8 cellular contexts compared by ENCODE assay signal in the genomic region with DNA sequence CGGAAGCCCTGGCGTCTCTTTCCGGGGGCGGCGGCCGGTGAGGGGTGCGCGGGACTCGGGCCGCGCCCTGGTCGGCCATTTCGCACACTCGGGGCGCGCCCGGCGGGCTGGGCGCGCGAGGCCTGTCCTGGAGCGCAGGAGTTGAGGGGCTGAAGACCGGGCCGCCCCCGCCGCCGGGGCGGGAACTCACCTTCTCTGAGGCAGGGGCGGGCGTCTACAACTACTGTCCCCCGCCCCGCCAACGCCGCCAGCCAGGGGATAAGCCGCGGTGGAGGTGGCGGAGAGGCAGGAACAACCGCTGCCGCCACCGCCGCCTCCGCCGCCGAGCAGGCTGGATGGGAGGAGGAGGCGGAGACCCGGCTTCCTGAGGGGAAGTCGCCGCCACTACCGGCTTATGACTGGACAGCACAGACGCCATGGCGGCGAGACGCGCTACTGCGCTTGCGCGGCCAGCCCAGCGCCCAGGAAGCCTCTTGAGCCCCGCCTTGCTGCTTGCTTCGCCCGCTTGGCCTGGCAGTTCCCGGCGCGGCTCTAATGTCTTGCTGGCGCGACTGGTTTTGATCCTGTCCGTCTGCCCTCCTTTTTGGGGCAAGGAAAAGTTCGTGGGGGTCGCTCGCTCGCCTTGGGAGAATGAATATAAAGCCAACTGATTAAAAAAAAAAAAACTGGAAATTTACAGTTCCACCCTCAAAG. TPM values are rescaled to one million over a fixed set of nuclear protein-coding genes. Genes with fewer than 3 reads are reported as not detected.
DNase-seq lines count a peak whose midpoint lies in the region; ATAC-seq and TF ChIP-seq lines count a peak whose summit lies in the region.

Gene KRCC1, minus strand, starts transcription at position 348 of the 693 bp plus-strand sequence. CDS start 27,220 bp downstream, outside the sequence.

- intact Hi-C loops in activated CD4-positive, alpha-beta T cell treated with anti-CD3 and anti-CD28 coated beads for 36 hours (cut with DNase I, micrococcal nuclease) = loop anchor here (2.0 to 10.0 kb wide), 6 partner anchors 15 to 637 kb away; partner anchors contain the start of genes FOXI3 (in 2 of the 2), RPIA (in 2 of the 2), EIF2AK3 (in 1 of the 2) and RNU2-63P (in 1 of the 2)

- H3K27ac Mint-ChIP-seq in activated CD4-positive, alpha-beta T cell treated with anti-CD3 and anti-CD28 coated beads for 36 hours = peak within 1 kb of the TSS; percentile 99

- H3K27me3 ChIP-seq in BJ (ENCODE audit: control insufficient read depth, insufficient read depth, low read length) = no peaks in the 10 kb centered on the region

- peaks cover 33% of the 10 kb centered on the region for H3K36me3 Mint-ChIP-seq in activated CD4-positive, alpha-beta T cell treated with anti-CD3 and anti-CD28 coated beads for 36 hours (ENCODE audit: low read depth)

- peaks cover 58% of the 10 kb centered on the region for H3K4me1 Mint-ChIP-seq in activated CD4-positive, alpha-beta T cell treated with anti-CD3 and anti-CD28 coated beads for 36 hours

- POLR2A ChIA-PET in BJ (lab: Charles Lee) = no interaction called here
- POLR2A ChIA-PET in activated CD4-positive, alpha-beta T cell treated with anti-CD3 and anti-CD28 coated beads for 36 hours (lab: Charles Lee) = interaction anchor here (1.3 kb wide), 1 partner anchor 40 kb away, joined by 21 read pairs; the partner anchor contains the start of gene RNU2-63P

- H3K4me3 ChIP-seq in BJ (ENCODE audit: low read depth, low read length) (peak within 1 kb of the TSS; percentile 63), choroid plexus epithelial cell (ENCODE audit: low read depth, low read length) (peak within 1 kb of the TSS; percentile 79)

- ATAC-seq in HG03457 (IDR thresholded peaks at IDR 0.05; ENCODE audit: unreplicated experiment) = peak; percentile 90
- ATAC-seq in activated CD4-positive, alpha-beta T cell treated with anti-CD3 and anti-CD28 coated beads for 36 hours = peak; percentile 93

- H3K4me3 Mint-ChIP-seq in activated CD4-positive, alpha-beta T cell treated with anti-CD3 and anti-CD28 coated beads for 36 hours = peak within 1 kb of the TSS; percentile 92

- CTCF ChIA-PET in BJ (lab: Yijun Ruan, JAX) = no interaction called here
- CTCF ChIA-PET in activated CD4-positive, alpha-beta T cell treated with anti-CD3 and anti-CD28 coated beads for 36 hours (lab: Charles Lee) = interaction anchor here (0.7 to 0.9 kb wide), 2 partner anchors 40 to 125 kb away, joined by 3 read pairs; partner anchors contain the start of gene RNU2-63P

- TF ChIP-seq CTCF in BJ (IDR thresholded peaks at IDR 0.05; ENCODE audit: insufficient read depth, low read depth, low read length) = no peak
- TF ChIP-seq CTCF in choroid plexus epithelial cell (conservative IDR thresholded peaks at IDR 0.05; ENCODE audit: low read depth, low read length) = no peak

- no peaks in the 10 kb centered on the region for H3K9me3 Mint-ChIP-seq in activated CD4-positive, alpha-beta T cell treated with anti-CD3 and anti-CD28 coated beads for 36 hours (ENCODE audit: low read depth)

- H3K27me3 Mint-ChIP-seq in activated CD4-positive, alpha-beta T cell treated with anti-CD3 and anti-CD28 coated beads for 36 hours = no peaks in the 10 kb centered on the region

- no peaks in the 10 kb centered on the region for H3K36me3 ChIP-seq in BJ (ENCODE audit: control insufficient read depth, insufficient read depth, low read length)

- DNase-seq in BJ (ENCODE audit: low read depth) (peak; percentile 82), GM19240 (ENCODE audit: insufficient read length, low spot score) (peak; percentile 80), NCI-H524 (lab: John Stamatoyannopoulos, UW) (peak; percentile 52 to 92), choroid plexus epithelial cell (ENCODE audit: low read depth) (peak; percentile 98), kidney glomerular epithelial cell (lab: John Stamatoyannopoulos, UW) (peak; percentile 87)
- peak; percentile 96 for DNase-seq in activated CD4-positive, alpha-beta T cell treated with anti-CD3 and anti-CD28 coated beads for 36 hours
- peak; percentile 88 for DNase-seq in stimulated activated CD4-positive, alpha-beta T cell treated with anti-CD3 and anti-CD28 coated beads, Interleukin-15, amount 100 ng/mL, for 48 hours (ENCODE audit: low read depth in 2 of 2)

RNA-seq across cellular contexts. Expression of gene KRCC1, which starts in this region (rescaled TPM):
- polyA plus RNA-seq in BJ (2011; rRNA removed) = 16.8 and 33.7 TPM in 2 replicates
- 3.2 and 3.7 TPM in 2 replicates for polyA minus RNA-seq in BJ (2011; rRNA and poly(A)+ RNA removed)
- total RNA-seq in activated CD4-positive, alpha-beta T cell treated with anti-CD3 and anti-CD28 coated beads for 36 hours = 10 to 100 TPM; 11.5 to 12.9 TPM

Comparison
In these comparisons a context has a peak if more than half of its experiments do, and no peak if none do; other contexts are left out.
1. Peak in every context shown above with its lines: DNase-seq, ATAC-seq and H3K4me3 ChIP-seq.